In the genomic region with DNA sequence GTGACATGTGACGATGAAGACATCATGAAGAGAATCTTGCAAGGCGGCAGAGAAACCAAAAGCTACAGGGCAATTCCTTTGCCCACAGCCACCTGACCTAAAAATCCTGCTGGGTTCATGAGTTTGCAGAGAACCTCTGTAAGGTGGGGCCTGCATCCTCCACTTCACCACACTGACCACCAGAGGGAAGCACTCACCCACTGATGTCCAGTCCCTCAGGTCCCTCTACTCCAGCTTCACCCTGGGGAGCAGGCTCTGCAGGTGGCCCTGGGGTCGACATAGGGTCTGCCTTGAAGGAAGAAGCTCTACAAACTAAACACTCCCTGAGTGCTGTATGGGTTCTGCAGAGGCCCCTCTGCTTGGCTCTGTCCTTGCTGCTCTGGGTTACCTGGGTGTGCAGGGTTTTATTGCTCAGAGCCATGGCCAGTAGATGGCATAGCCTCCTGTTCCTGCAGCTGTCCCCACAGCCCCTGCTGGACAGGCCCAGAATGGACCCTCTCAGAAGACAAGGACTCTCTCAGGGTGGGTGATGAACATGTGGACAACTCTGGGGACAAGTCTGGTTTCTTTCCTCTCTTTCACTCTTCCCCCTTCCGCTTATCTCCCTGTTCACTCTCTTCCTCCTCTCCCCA, we compare ENCODE assay signal across 8 cellular contexts. TPM values are rescaled to one million over a fixed set of nuclear protein-coding genes. Genes with fewer than 3 reads are reported as not detected.
DNase-seq lines count a peak whose midpoint lies in the region; ATAC-seq and TF ChIP-seq lines count a peak whose summit lies in the region.
"Not testable (repeated sequence)": the region's sequence is repeated elsewhere in the genome, so short reads cannot be mapped to it uniquely, and the experiment has no call there.

No MANE protein-coding gene starts in this region.

- POLR2A ChIA-PET in WTC11 (lab: Charles Lee): not testable (repeated sequence)

- H3K4me3 ChIP-seq in BE2C (ENCODE audit: low read depth, low read length); choroid plexus epithelial cell (ENCODE audit: low read depth, low read length); kidney epithelial cell (ENCODE audit: low read depth, low read length): not testable (repeated sequence)

- not testable (repeated sequence) for H3K36me3 Mint-ChIP-seq in WTC11

- CTCF ChIA-PET in WTC11 (lab: Charles Lee): interaction anchor here (0.6 to 2.0 kb wide), 4 partner anchors 17 to 480 kb away, joined by 3 to 11 read pairs (median 4); no protein-coding TSS in a partner anchor

- not testable (repeated sequence) for H3K27ac Mint-ChIP-seq in WTC11

- TF ChIP-seq CTCF in BE2C (IDR thresholded peaks at IDR 0.05; ENCODE audit: low read depth, low read length) (peak; percentile 44), WTC11 (IDR thresholded peaks at IDR 0.05) (peak; percentile 72), choroid plexus epithelial cell (conservative IDR thresholded peaks at IDR 0.05; ENCODE audit: low read depth, low read length) (peak; percentile 67), kidney epithelial cell (IDR thresholded peaks at IDR 0.05; ENCODE audit: insufficient read depth, low read length, poor library complexity, severe bottlenecking) (peak; percentile 67)

- not testable (repeated sequence) for H3K4me3 Mint-ChIP-seq in WTC11

- not testable (repeated sequence) for H3K27me3 ChIP-seq in BE2C; kidney epithelial cell (ENCODE audit: control insufficient read depth, insufficient read depth, low read length)

- H3K4me1 Mint-ChIP-seq in WTC11: not testable (repeated sequence)

- DNase-seq in BE2C (peak; percentile 29), NCI-H2171 treated with DMSO at 0.1 percent for 48 hours (lab: John Stamatoyannopoulos, UW) (peak; percentile 28), WTC11 (ENCODE audit: low spot score) (peak; percentile 78), choroid plexus epithelial cell (ENCODE audit: low read depth) (peak; percentile 55)
- DNase-seq in kidney epithelial cell (ENCODE audit: low read depth): not testable (repeated sequence)
- DNase-seq in stimulated activated CD4-positive, alpha-beta T cell treated with anti-CD3 and anti-CD28 coated beads, Interleukin-15, amount 100 ng/mL, for 48 hours (ENCODE audit: low read depth in 2 of 2): peak; percentile 10 to 14

- H3K27me3 Mint-ChIP-seq in WTC11 (ENCODE audit: low read depth): not testable (repeated sequence)

- ATAC-seq in GM18907 (IDR thresholded peaks at IDR 0.05; ENCODE audit: unreplicated experiment) (peak; percentile 85), HG02973 (IDR thresholded peaks at IDR 0.05; ENCODE audit: unreplicated experiment) (peak; percentile 87), WTC11 (peak; percentile 93)

- not testable (repeated sequence) for H3K36me3 ChIP-seq in BE2C; kidney epithelial cell (ENCODE audit: control insufficient read depth, insufficient read depth, low read length)

- not testable (repeated sequence) for H3K9me3 ChIP-seq in BE2C

- not testable (repeated sequence) for H3K4me1 ChIP-seq in BE2C

- H3K9me3 Mint-ChIP-seq in WTC11: not testable (repeated sequence)

TF ChIP-seq in WTC11, 78 proteins besides CTCF, POLR2A, EP300 and RAD21:
- TF ChIP-seq ZNF423 (CRISPR knock-in tag; IDR thresholded peaks at IDR 0.05): peak; percentile 55; the same call in 1 of the 2 replicates

RNA-seq across cellular contexts. Expression of a gene that starts 27.2 kb away (rescaled TPM):
- not detected for polyA plus RNA-seq in BE2C (2012; ENCODE audit: insufficient read depth, insufficient read length, low read depth)
- total RNA-seq in WTC11 (2021): not detected in 3 replicates
- 2.6 and 7.0 TPM in 2 replicates for total RNA-seq in kidney epithelial cell

RNA-seq across cellular contexts. Expression of a gene that starts 48.6 kb away (rescaled TPM):
- not detected for polyA plus RNA-seq in BE2C (2012; ENCODE audit: insufficient read depth, insufficient read length, low read depth)
- total RNA-seq in WTC11 (2021) (4.5 to 6.2 TPM (median 5.8 TPM) in 3 replicates), kidney epithelial cell (not detected in 2 replicates)
